ENCODE assay signal across 1 cellular context in genomic region chr2:54330226-54331094, GRCh38.
TF ChIP-seq lines count a peak whose summit lies in the region.

No MANE protein-coding gene starts in this region.

TF ChIP-seq in HepG2, 621 proteins besides CTCF, POLR2A, EP300 and RAD21 (continued from another document and continues in another):
- TF ChIP-seq BCLAF1 (IDR thresholded peaks at IDR 0.05), result no peak
- TF ChIP-seq ZBTB44 (CRISPR knock-in tag; IDR thresholded peaks at IDR 0.05), result peak; percentile 76; the same call in 1 of the 2 replicates
- no peak for TF ChIP-seq NBN (conservative IDR thresholded peaks at IDR 0.05)
- TF ChIP-seq SMAD1 (CRISPR knock-in tag; IDR thresholded peaks at IDR 0.05; ENCODE audit: borderline replicate concordance, low read depth), result 0 out of 2 replicates have a peak, but pooled peaks have one; percentile 55
- peak; percentile 74 for TF ChIP-seq ZNF18 (CRISPR knock-in tag; IDR thresholded peaks at IDR 0.05; ENCODE audit: insufficient replicate concordance)
- TF ChIP-seq ARNT2 (CRISPR knock-in tag; IDR thresholded peaks at IDR 0.05; ENCODE audit: low read depth), result peak; percentile 94
- no peak for TF ChIP-seq ZNF20 (CRISPR knock-in tag; IDR thresholded peaks at IDR 0.05)
- no peak for TF ChIP-seq EHMT2 (IDR thresholded peaks at IDR 0.05; ENCODE audit: borderline replicate concordance, low read depth, low read length)
- no peak for TF ChIP-seq HOXA7 (CRISPR knock-in tag; IDR thresholded peaks at IDR 0.05)
- TF ChIP-seq HNRNPL (IDR thresholded peaks at IDR 0.05; ENCODE audit: low read depth, low read length), result 0 out of 2 replicates have a peak, but pooled peaks have one; percentile 44
- no peak for TF ChIP-seq ZNF484 (CRISPR knock-in tag; IDR thresholded peaks at IDR 0.05; ENCODE audit: borderline replicate concordance, low read depth)
- TF ChIP-seq ZNF281 (CRISPR knock-in tag; IDR thresholded peaks at IDR 0.05; ENCODE audit: borderline replicate concordance), result no peak
- TF ChIP-seq ZNF333 (CRISPR knock-in tag; IDR thresholded peaks at IDR 0.05; ENCODE audit: borderline replicate concordance), result no peak; the same call in 1 of the 2 replicates
- TF ChIP-seq RFX3 (CRISPR knock-in tag; IDR thresholded peaks at IDR 0.05), result peak; percentile 96
- TF ChIP-seq YY1 (IDR thresholded peaks at IDR 0.05; ENCODE audit: insufficient read depth, insufficient replicate concordance, low read depth, low read length), result peak; percentile 0
- 0 out of 2 replicates have a peak, but pooled peaks have one; percentile 90 for TF ChIP-seq HBP1 (CRISPR knock-in tag; IDR thresholded peaks at IDR 0.05; ENCODE audit: low read depth)
- TF ChIP-seq SNAPC5 (CRISPR knock-in tag; IDR thresholded peaks at IDR 0.05; ENCODE audit: borderline replicate concordance), result no peak
- TF ChIP-seq HNF1A (IDR thresholded peaks at IDR 0.05; ENCODE audit: low read depth), result no peak
- peak; percentile 77; the same call in 1 of the 2 replicates for TF ChIP-seq HNF1A (CRISPR knock-in tag; IDR thresholded peaks at IDR 0.05; ENCODE audit: borderline replicate concordance)
- no peak; the same call in 1 of the 2 replicates for TF ChIP-seq ZNF788 (CRISPR knock-in tag; IDR thresholded peaks at IDR 0.05; ENCODE audit: borderline replicate concordance)
- TF ChIP-seq ISL2 (CRISPR knock-in tag; IDR thresholded peaks at IDR 0.05), result peak; percentile 81
- TF ChIP-seq MIER3 (CRISPR knock-in tag; IDR thresholded peaks at IDR 0.05; ENCODE audit: borderline replicate concordance), result no peak
- TF ChIP-seq ZNF44 (CRISPR knock-in tag; IDR thresholded peaks at IDR 0.05), result peak; percentile 95
- peak; percentile 73; the same call in 1 of the 2 replicates for TF ChIP-seq ZNF512 (CRISPR knock-in tag; IDR thresholded peaks at IDR 0.05)
- peak; percentile 68; the same call in 1 of the 2 replicates for TF ChIP-seq ZNF329 (CRISPR knock-in tag; IDR thresholded peaks at IDR 0.05; ENCODE audit: low read depth)
- peak; percentile 59; the same call in 1 of the 2 replicates for TF ChIP-seq ZNF75D (CRISPR knock-in tag; IDR thresholded peaks at IDR 0.05; ENCODE audit: borderline replicate concordance)
- TF ChIP-seq FOSL2 (CRISPR knock-in tag; IDR thresholded peaks at IDR 0.05), result peak; percentile 58
- TF ChIP-seq U2AF2 (IDR thresholded peaks at IDR 0.05; ENCODE audit: low read depth, low read length), result no peak
- no peak for TF ChIP-seq CBX2 (IDR thresholded peaks at IDR 0.05; ENCODE audit: low read depth, low read length)
- 0 out of 2 replicates have a peak, but pooled peaks have one; percentile 28 for TF ChIP-seq CBX2 (CRISPR knock-in tag; IDR thresholded peaks at IDR 0.05; ENCODE audit: low read depth)
- no peak for TF ChIP-seq PHF21A (CRISPR knock-in tag; IDR thresholded peaks at IDR 0.05)
- TF ChIP-seq RAD51 (IDR thresholded peaks at IDR 0.05; ENCODE audit: borderline replicate concordance), result no peak
- no peak; the same call in 1 of the 2 replicates for TF ChIP-seq NFE2 (CRISPR knock-in tag; IDR thresholded peaks at IDR 0.05)
- TF ChIP-seq POLR2AphosphoS2 (IDR thresholded peaks at IDR 0.05; ENCODE audit: low read depth, low read length), result no peak
- TF ChIP-seq ZNF816 (CRISPR knock-in tag; IDR thresholded peaks at IDR 0.05; ENCODE audit: borderline replicate concordance), result peak; percentile 81; the same call in 1 of the 2 replicates
- peak; percentile 76; the same call in 1 of the 2 replicates for TF ChIP-seq CERS6 (CRISPR knock-in tag; IDR thresholded peaks at IDR 0.05)
- no peak; the same call in 1 of the 2 replicates for TF ChIP-seq KDM5A (IDR thresholded peaks at IDR 0.05; ENCODE audit: borderline replicate concordance, low read length)
- TF ChIP-seq SRSF1 (optimal IDR thresholded peaks at IDR 0.05; ENCODE audit: low read depth, low read length), result no peak
- TF ChIP-seq POLR2G (IDR thresholded peaks at IDR 0.05; ENCODE audit: low read depth, low read length), result peak; percentile 86
- no peak for TF ChIP-seq PREB (CRISPR knock-in tag; IDR thresholded peaks at IDR 0.05)
